Comparison of ENCODE assay signal across 11 cellular contexts in genomic region chr4:56906534-56906933, GRCh38. TPM values are rescaled to one million over a fixed set of nuclear protein-coding genes. Genes with fewer than 3 reads are reported as not detected.
DNase-seq lines count a peak whose midpoint lies in the region; ATAC-seq and TF ChIP-seq lines count a peak whose summit lies in the region.
"Had no signal": no experiment of that assay in that cellular context is flagged by ENCODE, and none has a peak within 500 bp of the region (broad histone marks: within the 10 kb centered on the region; RNA-seq: fewer than 3 reads in every experiment).

No MANE protein-coding gene starts in this region.

- no peaks in the 10 kb centered on the region for H3K27me3 Mint-ChIP-seq in dendritic cell treated with granulocyte-macrophage colony-stimulating factor and Interleukin-4, amounts not matched to agents 40 ng/mL and 50 ng/mL, for 4 days
- H3K27me3 Mint-ChIP-seq in osteocyte (ENCODE audit: unreplicated experiment) (peaks cover 7% of the 10 kb centered on the region), Calu3 (ENCODE audit: unreplicated experiment) (no peaks in the 10 kb centered on the region)

- no peak overlapping the region for H3K27ac ChIP-seq in substantia nigra (ENCODE audit: low read depth, low read length, poor library complexity, severe bottlenecking)

- TF ChIP-seq CTCF in osteocyte (IDR thresholded peaks at IDR 0.05) (no peak), Calu3 (IDR thresholded peaks at IDR 0.05; ENCODE audit: unreplicated experiment) (no peak)

- DNase-seq in NCI-H82 (lab: John Stamatoyannopoulos, UW) (peak; percentile 48), NCI-H82 treated with DMSO at 0.1 percent for 48 hours (lab: John Stamatoyannopoulos, UW; ENCODE audit: unreplicated experiment) (no peak), LoVo (ENCODE audit: low spot score) (peak; percentile 6), osteocyte (ENCODE audit: extremely low spot score, unreplicated experiment) (no peak), Calu3 (no peak), substantia nigra (lab: John Stamatoyannopoulos, UW) (no peak)
- DNase-seq: 8988T, NCI-H345, SW 1271 had no signal

- no TSS peak for BruUV-seq in Calu3 (replicated peaks; lab: Mats Ljungman, UMichigan)

- peak overlapping the region; percentile 87 for H3K27ac Mint-ChIP-seq in dendritic cell treated with granulocyte-macrophage colony-stimulating factor and Interleukin-4, amounts not matched to agents 40 ng/mL and 50 ng/mL, for 4 days
- H3K27ac Mint-ChIP-seq in osteocyte (ENCODE audit: unreplicated experiment) = no peak overlapping the region
- H3K27ac Mint-ChIP-seq in Calu3 (ENCODE audit: unreplicated experiment) = no peak overlapping the region

- peak overlapping the region; percentile 94 for H3K4me3 Mint-ChIP-seq in dendritic cell treated with granulocyte-macrophage colony-stimulating factor and Interleukin-4, amounts not matched to agents 40 ng/mL and 50 ng/mL, for 4 days
- H3K4me3 Mint-ChIP-seq in osteocyte (ENCODE audit: unreplicated experiment) = peak overlapping the region; percentile 79
- no peak overlapping the region for H3K4me3 Mint-ChIP-seq in Calu3 (ENCODE audit: low read depth, unreplicated experiment)

- no peak for ATAC-seq in GM21786 (IDR thresholded peaks at IDR 0.05; ENCODE audit: unreplicated experiment)

- H3K36me3 Mint-ChIP-seq in dendritic cell treated with granulocyte-macrophage colony-stimulating factor and Interleukin-4, amounts not matched to agents 40 ng/mL and 50 ng/mL, for 4 days (ENCODE audit: low read depth) = peaks cover 25% of the 10 kb centered on the region
- H3K36me3 Mint-ChIP-seq in osteocyte (ENCODE audit: unreplicated experiment) = peaks cover 8% of the 10 kb centered on the region
- peaks cover 28% of the 10 kb centered on the region for H3K36me3 Mint-ChIP-seq in Calu3 (ENCODE audit: insufficient read depth, unreplicated experiment)

- CTCF ChIA-PET in Calu3 (lab: Charles Lee) = interaction anchor here (1.2 kb wide), 2 partner anchors 8 to 70 kb away, joined by 3 to 4 read pairs; no protein-coding TSS in a partner anchor

- peaks cover 33% of the 10 kb centered on the region for H3K4me1 Mint-ChIP-seq in dendritic cell treated with granulocyte-macrophage colony-stimulating factor and Interleukin-4, amounts not matched to agents 40 ng/mL and 50 ng/mL, for 4 days (ENCODE audit: low read depth)
- peaks cover 30% of the 10 kb centered on the region for H3K4me1 Mint-ChIP-seq in osteocyte (ENCODE audit: unreplicated experiment)
- peaks cover 21% of the 10 kb centered on the region for H3K4me1 Mint-ChIP-seq in Calu3 (ENCODE audit: low read depth, unreplicated experiment)

- intact Hi-C loops in dendritic cell treated with granulocyte-macrophage colony-stimulating factor and Interleukin-4, amounts not matched to agents 40 ng/mL and 50 ng/mL, for 4 days (cut with micrococcal nuclease) = loop anchor here (5.0 to 10.0 kb wide), 4 partner anchors 39 to 519 kb away; partner anchors contain the start of genes AASDH, PAICS and PPAT
- intact Hi-C loops in Calu3 (cut with micrococcal nuclease; ENCODE audit: unreplicated experiment) = no loop called here

- no peaks in the 10 kb centered on the region for H3K9me3 Mint-ChIP-seq in dendritic cell treated with granulocyte-macrophage colony-stimulating factor and Interleukin-4, amounts not matched to agents 40 ng/mL and 50 ng/mL, for 4 days
- H3K9me3 Mint-ChIP-seq in osteocyte (ENCODE audit: unreplicated experiment) (no peaks in the 10 kb centered on the region), Calu3 (ENCODE audit: low read depth, unreplicated experiment) (no peaks in the 10 kb centered on the region)

RNA-seq across cellular contexts. Expression of gene REST, which starts 1.2 kb away (rescaled TPM):
- total RNA-seq in osteocyte (55.5 and 61.1 TPM in 2 replicates), Calu3 (2022) (29.6 and 32.4 TPM in 2 replicates)

Comparison
In these comparisons a context has a peak if more than half of its experiments do, and no peak if none do; other contexts are left out.
1. DNase-seq: peak in NCI-H82 (single experiment) and LoVo (single experiment); none in NCI-H82 treated with DMSO at 0.1 percent for 48 hours (single experiment), osteocyte (single experiment), Calu3 (single experiment) and substantia nigra (0 of 49).